Comparison of ENCODE assay signal across 15 cellular contexts in the genomic region with DNA sequence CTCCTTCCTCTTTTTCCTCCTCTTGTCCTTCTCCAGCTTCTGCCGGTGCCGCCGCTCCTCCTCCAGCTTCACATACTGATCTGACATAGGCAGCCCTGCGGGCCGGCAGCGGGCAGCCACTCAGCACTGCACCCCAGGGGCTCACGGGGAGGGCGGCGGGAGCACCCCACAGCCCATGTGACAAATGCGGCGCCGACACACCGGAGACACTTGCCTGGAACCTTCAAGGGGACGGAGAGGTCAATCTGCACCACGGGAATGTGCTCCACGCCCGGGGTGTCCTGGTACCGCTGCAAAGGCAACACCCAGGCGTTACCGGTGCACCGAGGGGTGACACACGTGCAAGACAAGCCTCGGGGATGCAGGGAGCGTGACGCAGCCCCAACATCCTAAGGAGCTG. TPM values are rescaled to one million over a fixed set of nuclear protein-coding genes. Genes with fewer than 3 reads are reported as not detected.
A peak's percentile ranks its signal among the peaks of the same experiment; 100 is the strongest.
DNase-seq lines count a peak whose midpoint lies in the region; ATAC-seq, FAIRE-seq and TF ChIP-seq lines count a peak whose summit lies in the region.
"Had no signal": no experiment of that assay in that cellular context is flagged by ENCODE, and none has a peak within 500 bp of the region (broad histone marks: within the 10 kb centered on the region; RNA-seq: fewer than 3 reads in every experiment).

No MANE protein-coding gene starts in this region.

- no peak overlapping the region for H2BK15ac ChIP-seq in neuronal stem cell (ENCODE audit: low read length)

- CTCF ChIA-PET in MCF 10A (lab: Yijun Ruan, JAX) (interaction anchor here (0.6 to 0.7 kb wide), 3 partner anchors 89 to 280 kb away, joined by 3 read pairs; no protein-coding TSS in a partner anchor), mammary epithelial cell (lab: Charles Lee; ENCODE audit: low non-redundant PET) (no interaction called here), K562 (lab: Yijun Ruan, JAX; ENCODE audit: low intra/inter-chr PET ratio) (no interaction called here), PC-3 (lab: Charles Lee) (no interaction called here)

- 97% methylated on average over 10 of the region's 25 CpGs for WGBS in mammary epithelial cell (ENCODE audit: low coverage, missing lambda C conversion rate)
- WGBS in K562 (ENCODE audit: insufficient coverage, low coverage, missing lambda C conversion rate), result 98% methylated on average over 10 of the region's 25 CpGs
- WGBS in neuronal stem cell (ENCODE audit: extremely low coverage in 2 of 2, insufficient read length in 2 of 2, insufficient replicate concordance in 1 of 2), 2 donors, result no CpG with 5 or more reads among the region's 25 CpGs

- intact Hi-C loops in MCF 10A (cut with micrococcal nuclease) (no loop called here), mammary epithelial cell (cut with micrococcal nuclease) (no loop called here), K562 (cut with micrococcal nuclease) (no loop called here), PC-3 (cut with micrococcal nuclease) (no loop called here)

- no peak overlapping the region for H3K18ac ChIP-seq in neuronal stem cell (ENCODE audit: low read length)

- no peak for TF ChIP-seq POLR2A in K562 (conservative IDR thresholded peaks at IDR 0.05)

- H4K20me1 ChIP-seq in mammary epithelial cell (ENCODE audit: insufficient read depth, low read length) (no peaks in the 10 kb centered on the region), K562 (replicated peaks; ENCODE audit: control insufficient read depth, insufficient read depth, low read length) (no peaks in the 10 kb centered on the region; the same call in 1 of the 2 replicates), PC-3 (ENCODE audit: low read length) (no peaks in the 10 kb centered on the region)

- H2BK120ac ChIP-seq in neuronal stem cell (ENCODE audit: low read depth, low read length), result no peak overlapping the region

- no peaks in the 10 kb centered on the region for H3K9me3 ChIP-seq in mammary epithelial cell (replicated peaks; ENCODE audit: insufficient read depth, low read length)
- H3K9me3 ChIP-seq in K562 (replicated peaks; ENCODE audit: control insufficient read depth, insufficient read depth, low read depth, low read length), result no peaks in the 10 kb centered on the region
- H3K9me3 ChIP-seq in neuronal stem cell (replicated peaks in 1 of 2; ENCODE audit: control insufficient read depth in 2 of 2, insufficient read depth in 1 of 2, low read depth in 1 of 2, low read length in 2 of 2), result no peaks in the 10 kb centered on the region
- H3K9me3 ChIP-seq in PC-3 (ENCODE audit: low read length), result no peaks in the 10 kb centered on the region
- H3K9me3 ChIP-seq: BLaER1 had no signal

- H3K4me1 ChIP-seq in mammary epithelial cell (ENCODE audit: insufficient read depth, low read length) (peaks cover 18% of the 10 kb centered on the region), K562 (replicated peaks in 1 of 2; ENCODE audit: control insufficient read depth in 2 of 2, insufficient read depth in 2 of 2, low read length in 2 of 2) (peaks cover 0 to 17% of the 10 kb centered on the region in 2 experiments; a peak in 1 of 5 replicates), neuronal stem cell (ENCODE audit: control insufficient read depth in 2 of 2, insufficient read depth in 1 of 2, low read depth in 1 of 2, low read length in 2 of 2) (no peaks in the 10 kb centered on the region), PC-3 (ENCODE audit: insufficient read depth, low read length) (no peaks in the 10 kb centered on the region)

- H2BK5ac ChIP-seq in neuronal stem cell (ENCODE audit: low read length), result no peak overlapping the region

- TF ChIP-seq CTCF in MCF 10A (IDR thresholded peaks at IDR 0.05; ENCODE audit: unreplicated experiment) (no peak), mammary epithelial cell (conservative IDR thresholded peaks at IDR 0.05 in 1 of 2, IDR thresholded peaks at IDR 0.05 in 1 of 2; ENCODE audit: extremely low read depth in 1 of 2, insufficient read depth in 1 of 2, low read depth in 1 of 2, low read length in 2 of 2) (no peak), K562 (IDR thresholded peaks at IDR 0.05 in 2 of 3, conservative IDR thresholded peaks at IDR 0.05 in 1 of 3; ENCODE audit: insufficient read depth in 2 of 3, low read depth in 1 of 3, low read length in 3 of 3) (no peak), PC-3 (conservative IDR thresholded peaks at IDR 0.05; ENCODE audit: low read depth, low read length) (no peak), D721Med (IDR thresholded peaks at IDR 0.05; ENCODE audit: insufficient read depth, missing control alignments) (no peak)

- H3K23ac ChIP-seq in neuronal stem cell (ENCODE audit: low read depth, low read length, poor library complexity), result no peak overlapping the region

- no peaks in the 10 kb centered on the region for H3K27me3 ChIP-seq in mammary epithelial cell (ENCODE audit: insufficient read depth, low read length)
- H3K27me3 ChIP-seq in K562 (ENCODE audit: control insufficient read depth in 2 of 2, insufficient read depth in 2 of 2, low read length in 2 of 2), result no peaks in the 10 kb centered on the region
- no peaks in the 10 kb centered on the region for H3K27me3 ChIP-seq in neuronal stem cell (ENCODE audit: control insufficient read depth in 3 of 3, insufficient read depth in 3 of 3, low read depth in 1 of 3, low read length in 3 of 3)
- H3K27me3 ChIP-seq in PC-3 (ENCODE audit: low read length), result no peaks in the 10 kb centered on the region
- H3K27me3 ChIP-seq: BLaER1 had no signal

- no peaks in the 10 kb centered on the region for H3K9me2 ChIP-seq in PC-3 (replicated peaks; ENCODE audit: low read length)

- H3F3A ChIP-seq in PC-3 (ENCODE audit: low read length, unreplicated experiment), result no peaks in the 10 kb centered on the region

- peaks cover 30% of the 10 kb centered on the region for H3K36me3 ChIP-seq in mammary epithelial cell (ENCODE audit: insufficient read depth, low read length)
- H3K36me3 ChIP-seq in K562 (ENCODE audit: control insufficient read depth, insufficient read depth, low read length), result peaks cover 95% of the 10 kb centered on the region
- peaks cover 81 to 97% of the 10 kb centered on the region in 2 donors for H3K36me3 ChIP-seq in neuronal stem cell (replicated peaks in 1 of 2; ENCODE audit: control insufficient read depth in 2 of 2, insufficient read depth in 2 of 2, low read length in 2 of 2)
- H3K36me3 ChIP-seq in PC-3 (ENCODE audit: low read depth, low read length), result peaks cover 13% of the 10 kb centered on the region

- H3K27ac Mint-ChIP-seq in MCF 10A (ENCODE audit: low read depth, unreplicated experiment), result peak overlapping the region; percentile 28
- H3K27ac Mint-ChIP-seq: CD4-positive, alpha-beta memory T cell had no signal

- TF ChIP-seq RAD21 in K562 (CRISPR knock-in tag; conservative IDR thresholded peaks at IDR 0.05 in 1 of 2, IDR thresholded peaks at IDR 0.05 in 1 of 2), result no peak

- TF ChIP-seq EP300 in K562 (IDR thresholded peaks at IDR 0.05; ENCODE audit: low read length), result no peak

- no peak for FAIRE-seq in K562 (lab: Jason Lieb, UNC)
- no peak for FAIRE-seq in D721Med (lab: Jason Lieb, UNC)
- FAIRE-seq: H1 had no signal

- no peaks in the 10 kb centered on the region for H3K27me3 Mint-ChIP-seq in MCF 10A (ENCODE audit: insufficient read depth, unreplicated experiment)
- H3K27me3 Mint-ChIP-seq: CD4-positive, alpha-beta memory T cell had no signal

- no peak overlapping the region for H4K8ac ChIP-seq in neuronal stem cell (ENCODE audit: low read depth, low read length)

- H3K9me1 ChIP-seq in K562 (ENCODE audit: control insufficient read depth, insufficient read depth, low read length), result no peaks in the 10 kb centered on the region

- H4K91ac ChIP-seq in neuronal stem cell (ENCODE audit: low read depth, low read length, poor library complexity), result no peak overlapping the region

- no peak for ATAC-seq in K562
- ATAC-seq in PC-3, result no peak
- no peak for ATAC-seq in HG02642 (IDR thresholded peaks at IDR 0.05; ENCODE audit: poor library complexity, unreplicated experiment)

- peaks cover 13% of the 10 kb centered on the region for H3K79me1 ChIP-seq in neuronal stem cell (ENCODE audit: low read depth, low read length)

- H3K4me2 ChIP-seq in mammary epithelial cell (ENCODE audit: insufficient read depth, low read depth, low read length) (no peak overlapping the region), K562 (ENCODE audit: insufficient read depth, low read length) (no peak overlapping the region), neuronal stem cell (ENCODE audit: insufficient read depth, low read length, poor library complexity, severe bottlenecking) (no peak overlapping the region), PC-3 (ENCODE audit: low read length) (no peak overlapping the region)

- no peak overlapping the region for H2AFZ ChIP-seq in mammary epithelial cell (ENCODE audit: low read depth, low read length)
- H2AFZ ChIP-seq in K562 (ENCODE audit: low read depth, low read length), result no peak overlapping the region
- H2AFZ ChIP-seq in neuronal stem cell (ENCODE audit: low read length), result no peak overlapping the region
- H2AFZ ChIP-seq in PC-3 (ENCODE audit: low read length), result no peak overlapping the region

- H3K9ac ChIP-seq in mammary epithelial cell (ENCODE audit: insufficient read depth, low read length) (no peak overlapping the region), K562 (ENCODE audit: insufficient read depth in 1 of 2, low read depth in 2 of 2, low read length in 2 of 2) (no peak overlapping the region), neuronal stem cell (ENCODE audit: low read depth, low read length, poor library complexity) (no peak overlapping the region), PC-3 (ENCODE audit: low read length) (no peak overlapping the region)
- H3K9ac ChIP-seq: BLaER1 had no signal

- no peak overlapping the region for H3K27ac ChIP-seq in mammary epithelial cell (ENCODE audit: insufficient read depth, low read depth, low read length)
- no peak overlapping the region for H3K27ac ChIP-seq in K562 (ENCODE audit: extremely low read depth, low read depth, low read length)
- H3K27ac ChIP-seq in neuronal stem cell (replicated peaks; ENCODE audit: low read length), result no peak overlapping the region
- no peak overlapping the region for H3K27ac ChIP-seq in PC-3 (ENCODE audit: low read length)
- H3K27ac ChIP-seq: BLaER1 had no signal

- peaks cover 86% of the 10 kb centered on the region for H3K36me3 Mint-ChIP-seq in MCF 10A (ENCODE audit: insufficient read depth, unreplicated experiment)

- no peak overlapping the region for H2AK5ac ChIP-seq in neuronal stem cell (ENCODE audit: low read depth, low read length)

- POLR2A ChIA-PET in MCF 10A (lab: Yijun Ruan, JAX) (interaction anchor here (0.7 kb wide), 1 partner anchor 179 kb away, joined by 3 read pairs; no protein-coding TSS in a partner anchor), K562 (lab: Yijun Ruan, JAX) (interaction anchor here (0.5 to 1.1 kb wide), 3 partner anchors 17 to 204 kb away, joined by 3 to 5 read pairs (median 4); no protein-coding TSS in a partner anchor), PC-3 (lab: Charles Lee; ENCODE audit: unreplicated experiment) (no interaction called here)

- no peak overlapping the region for H3K4me3 Mint-ChIP-seq in MCF 10A (ENCODE audit: unreplicated experiment)
- H3K4me3 Mint-ChIP-seq: CD14-positive monocyte; CD4-positive, alpha-beta memory T cell; H9 had no signal

- H3K79me2 ChIP-seq in mammary epithelial cell (ENCODE audit: insufficient read depth, low read length) (peaks cover 20% of the 10 kb centered on the region), K562 (ENCODE audit: control insufficient read depth, insufficient read depth, low read length) (no peaks in the 10 kb centered on the region), PC-3 (ENCODE audit: low read length) (no peaks in the 10 kb centered on the region)

- H3K4me1 Mint-ChIP-seq in MCF 10A (ENCODE audit: insufficient read depth, unreplicated experiment), result peaks cover 7% of the 10 kb centered on the region
- H3K4me1 Mint-ChIP-seq: CD14-positive monocyte, H9 had no signal

- no TSS peak for BruUV-seq in MCF 10A (replicated peaks; lab: Mats Ljungman, UMichigan)
- no TSS peak for BruUV-seq in mammary epithelial cell (replicated peaks; lab: Mats Ljungman, UMichigan)
- no TSS peak for BruUV-seq in K562 (replicated peaks; lab: Mats Ljungman, UMichigan)
- BruUV-seq in PC-3 (replicated peaks; lab: Mats Ljungman, UMichigan), result no TSS peak

- dilution Hi-C loops in mammary epithelial cell (cut with HindIII; ENCODE audit: low sequenced_read_pairs), result loop anchor here (5.0 kb wide), 3 partner anchors 97 to 178 kb away; no protein-coding TSS in a partner anchor

- in situ Hi-C loops in mammary epithelial cell (cut with MboI; ENCODE audit: low sequenced_read_pairs in 2 of 2), result no loop called here
- in situ Hi-C loops in K562 (cut with MboI), result no loop called here

- H3K14ac ChIP-seq in neuronal stem cell (ENCODE audit: low read length), result peak overlapping the region; percentile 21

- no peak for DNase-seq in MCF 10A (ENCODE audit: unreplicated experiment)
- no peak for DNase-seq in mammary epithelial cell
- no peak for DNase-seq in K562 (ENCODE audit: extremely low read depth in 1 of 4, low spot score in 3 of 4)
- DNase-seq in neuronal stem cell (ENCODE audit: low spot score), result no peak
- no peak for DNase-seq in PC-3
- DNase-seq in D721Med (ENCODE audit: insufficient read length, low spot score), result no peak
- DNase-seq: 8988T; CD4-positive, alpha-beta memory T cell; DMS79 treated with DMSO at 0.1 percent for 48 hours; GF-D8; H9 had no signal

- no peak overlapping the region for H2BK12ac ChIP-seq in neuronal stem cell (ENCODE audit: low read length)

- H3K4ac ChIP-seq in neuronal stem cell (ENCODE audit: low read length), result no peak overlapping the region

- H3K9me3 Mint-ChIP-seq in MCF 10A (ENCODE audit: unreplicated experiment), result no peaks in the 10 kb centered on the region
- H3K9me3 Mint-ChIP-seq: CD14-positive monocyte; CD4-positive, alpha-beta memory T cell; H9 had no signal

- H3K4me3 ChIP-seq in mammary epithelial cell (replicated peaks in 1 of 3; ENCODE audit: insufficient read depth in 1 of 3, low read depth in 2 of 3, low read length in 3 of 3), result no peak overlapping the region
- H3K4me3 ChIP-seq in K562, result no peak overlapping the region
- H3K4me3 ChIP-seq in neuronal stem cell (ENCODE audit: low read length in 2 of 2), result no peak overlapping the region
- no peak overlapping the region for H3K4me3 ChIP-seq in PC-3 (ENCODE audit: low read length)
- H3K4me3 ChIP-seq: BLaER1 had no signal

RNA-seq across cellular contexts. Expression of a gene that starts 18.6 kb away (rescaled TPM):
- total RNA-seq in MCF 10A (2022) (3.1 and 5.3 TPM in 2 replicates), mammary epithelial cell (10 to 100 TPM in 1 of 2 donors, 1 to 10 TPM in 1; 1.2 to 11.2 TPM), K562 (2014; rRNA removed) (0.94 and 1.2 TPM in 2 replicates), K562 (2014; rRNA removed; fragmentation: Illumina TruSeq; extraction: Trizol) (0.25 and 0.48 TPM in 2 replicates), K562 (2015; rRNA removed; fragmentation: Illumina TruSeq; extraction: Trizol) (0.53 and 0.72 TPM in 2 replicates), K562 (2021) (1.6 TPM in 2 replicates), PC-3 (2014; rRNA removed) (1.0 and 3.6 TPM in 2 replicates)
- polyA plus RNA-seq in mammary epithelial cell (12.6 TPM), K562 (2011; rRNA removed) (2.6 and 9.3 TPM in 2 replicates), K562 (2014; fragmentation: Illumina TruSeq; extraction: Trizol) (0.78 and 1.4 TPM in 2 replicates), K562 (2014; fragmentation: Nextera tagmentation; extraction: Ambion mirVana) (under 1 TPM; 0.07 to 0.13 TPM), K562 (2014; rRNA removed) (1.6 and 3.9 TPM in 2 replicates)
- polyA minus RNA-seq in mammary epithelial cell, result 8.8 TPM
- 6.2 and 19.6 TPM in 2 replicates for total RNA-seq in K562 (2011; cell fraction: chromatin; rRNA removed; ENCODE audit: low replicate concordance)
- 14.0 and 17.2 TPM in 2 replicates for total RNA-seq in K562 (2011; cell fraction: nucleolus; rRNA removed)
- 8.0 and 12.0 TPM in 2 replicates for total RNA-seq in K562 (2011; cell fraction: nucleoplasm; rRNA removed)
- polyA plus RNA-seq in K562 (2011; cell fraction: cytosol; rRNA removed), result 3.7 and 5.5 TPM in 2 replicates
- 59.2 and 77.4 TPM in 2 replicates for polyA plus RNA-seq in K562 (2011; cell fraction: nucleus; rRNA removed)
- 2.1 and 5.9 TPM in 2 replicates for polyA plus RNA-seq in K562 (2012)
- 0.60 and 0.74 TPM in 2 replicates for polyA minus RNA-seq in K562 (2011; rRNA and poly(A)+ RNA removed)
- not detected in 2 replicates for polyA minus RNA-seq in K562 (2011; cell fraction: cytosol; rRNA and poly(A)+ RNA removed)
- 5.4 and 8.3 TPM in 2 replicates for polyA minus RNA-seq in K562 (2011; cell fraction: nucleus; rRNA and poly(A)+ RNA removed)
- polyA plus RNA-seq in neuronal stem cell (2013, experiment 1 of 2), result 2.5 TPM
- 2.3 TPM for polyA plus RNA-seq in neuronal stem cell (2013, experiment 2 of 2)

RNA-seq across cellular contexts. Expression of a gene that starts 19.2 kb away (rescaled TPM):
- total RNA-seq in MCF 10A (2022) (40.9 and 47.2 TPM in 2 replicates), mammary epithelial cell (10 to 100 TPM; 22.0 to 91.4 TPM), K562 (2014; rRNA removed) (6.0 TPM in 2 replicates), K562 (2014; rRNA removed; fragmentation: Illumina TruSeq; extraction: Trizol) (2.6 and 2.7 TPM in 2 replicates), K562 (2015; rRNA removed; fragmentation: Illumina TruSeq; extraction: Trizol) (5.4 and 5.8 TPM in 2 replicates), K562 (2021) (20.5 and 24.1 TPM in 2 replicates), PC-3 (2014; rRNA removed) (15.1 and 24.8 TPM in 2 replicates)
- polyA plus RNA-seq in mammary epithelial cell (84.2 TPM), K562 (2011; rRNA removed) (10.9 and 24.8 TPM in 2 replicates), K562 (2014; fragmentation: Illumina TruSeq; extraction: Trizol) (11.9 and 12.0 TPM in 2 replicates), K562 (2014; fragmentation: Nextera tagmentation; extraction: Ambion mirVana) (1 to 10 TPM; 1.1 to 2.2 TPM), K562 (2014; rRNA removed) (8.2 and 10.3 TPM in 2 replicates)
- polyA minus RNA-seq in mammary epithelial cell, result 147 TPM
- 14.5 and 31.8 TPM in 2 replicates for total RNA-seq in K562 (2011; cell fraction: chromatin; rRNA removed; ENCODE audit: low replicate concordance)
- 13.9 and 14.7 TPM in 2 replicates for total RNA-seq in K562 (2011; cell fraction: nucleolus; rRNA removed)
- 13.0 and 13.8 TPM in 2 replicates for total RNA-seq in K562 (2011; cell fraction: nucleoplasm; rRNA removed)
- 30.7 and 31.8 TPM in 2 replicates for polyA plus RNA-seq in K562 (2011; cell fraction: cytosol; rRNA removed)
- polyA plus RNA-seq in K562 (2011; cell fraction: nucleus; rRNA removed), result 10.5 and 12.5 TPM in 2 replicates
- polyA plus RNA-seq in K562 (2012), result 10.9 and 12.9 TPM in 2 replicates
- 10.3 and 10.6 TPM in 2 replicates for polyA minus RNA-seq in K562 (2011; rRNA and poly(A)+ RNA removed)
- polyA minus RNA-seq in K562 (2011; cell fraction: cytosol; rRNA and poly(A)+ RNA removed), result 26.8 and 37.9 TPM in 2 replicates
- polyA minus RNA-seq in K562 (2011; cell fraction: nucleus; rRNA and poly(A)+ RNA removed), result 3.9 and 8.2 TPM in 2 replicates
- polyA plus RNA-seq in neuronal stem cell (2013, experiment 1 of 2), result 15.6 TPM
- polyA plus RNA-seq in neuronal stem cell (2013, experiment 2 of 2), result 16.1 TPM

RNA-seq across cellular contexts. Expression of a gene that starts 36.0 kb away (rescaled TPM):
- total RNA-seq in MCF 10A (2022), result 172 and 181 TPM in 2 replicates
- 100 to 1,000 TPM; 124 to 143 TPM for total RNA-seq in mammary epithelial cell
- polyA plus RNA-seq in mammary epithelial cell, result 95.6 TPM
- 288 TPM for polyA minus RNA-seq in mammary epithelial cell
- 129 and 304 TPM in 2 replicates for total RNA-seq in K562 (2011; cell fraction: chromatin; rRNA removed; ENCODE audit: low replicate concordance)
- 133 and 146 TPM in 2 replicates for total RNA-seq in K562 (2011; cell fraction: nucleolus; rRNA removed)
- total RNA-seq in K562 (2011; cell fraction: nucleoplasm; rRNA removed), result 118 and 124 TPM in 2 replicates
- total RNA-seq in K562 (2014; rRNA removed), result 52.0 and 68.7 TPM in 2 replicates
- 23.3 and 28.0 TPM in 2 replicates for total RNA-seq in K562 (2014; rRNA removed; fragmentation: Illumina TruSeq; extraction: Trizol)
- total RNA-seq in K562 (2015; rRNA removed; fragmentation: Illumina TruSeq; extraction: Trizol), result 35.9 and 36.9 TPM in 2 replicates
- total RNA-seq in K562 (2021), result 72.3 and 86.1 TPM in 2 replicates
- polyA plus RNA-seq in K562 (2011; rRNA removed), result 34.9 and 55.0 TPM in 2 replicates
- 49.2 and 58.1 TPM in 2 replicates for polyA plus RNA-seq in K562 (2011; cell fraction: cytosol; rRNA removed)
- polyA plus RNA-seq in K562 (2011; cell fraction: nucleus; rRNA removed), result 226 and 232 TPM in 2 replicates
- 95.5 and 117 TPM in 2 replicates for polyA plus RNA-seq in K562 (2012)
- 82.1 and 90.4 TPM in 2 replicates for polyA plus RNA-seq in K562 (2014; fragmentation: Illumina TruSeq; extraction: Trizol)
- polyA plus RNA-seq in K562 (2014; fragmentation: Nextera tagmentation; extraction: Ambion mirVana), result 1 to 10 TPM; 1.2 to 1.6 TPM
- polyA plus RNA-seq in K562 (2014; rRNA removed), result 47.5 and 48.7 TPM in 2 replicates
- 42.6 and 42.8 TPM in 2 replicates for polyA minus RNA-seq in K562 (2011; rRNA and poly(A)+ RNA removed)
- polyA minus RNA-seq in K562 (2011; cell fraction: cytosol; rRNA and poly(A)+ RNA removed), result 69.3 and 76.0 TPM in 2 replicates
- 40.8 and 59.9 TPM in 2 replicates for polyA minus RNA-seq in K562 (2011; cell fraction: nucleus; rRNA and poly(A)+ RNA removed)
- 60.6 TPM for polyA plus RNA-seq in neuronal stem cell (2013, experiment 1 of 2)
- polyA plus RNA-seq in neuronal stem cell (2013, experiment 2 of 2), result 60.3 TPM
- total RNA-seq in PC-3 (2014; rRNA removed), result 103 and 142 TPM in 2 replicates

RNA-seq across cellular contexts. Expression of a gene that starts 48.4 kb away (rescaled TPM):
- total RNA-seq in MCF 10A (2022) (27.0 and 28.4 TPM in 2 replicates), mammary epithelial cell (10 to 100 TPM in 1 of 2 donors, 1 to 10 TPM in 1; 4.3 to 25.6 TPM), K562 (2014; rRNA removed) (12.7 and 18.7 TPM in 2 replicates), K562 (2014; rRNA removed; fragmentation: Illumina TruSeq; extraction: Trizol) (10.0 and 10.5 TPM in 2 replicates), K562 (2015; rRNA removed; fragmentation: Illumina TruSeq; extraction: Trizol) (7.0 and 8.4 TPM in 2 replicates), K562 (2021) (66.2 and 66.5 TPM in 2 replicates), PC-3 (2014; rRNA removed) (11.4 and 19.7 TPM in 2 replicates)
- polyA plus RNA-seq in mammary epithelial cell (6.3 TPM), K562 (2011; rRNA removed) (5.7 and 8.6 TPM in 2 replicates), K562 (2014; fragmentation: Illumina TruSeq; extraction: Trizol) (15.1 and 16.2 TPM in 2 replicates), K562 (2014; fragmentation: Nextera tagmentation; extraction: Ambion mirVana) (under 1 TPM; 0.32 to 0.51 TPM), K562 (2014; rRNA removed) (21.2 and 24.8 TPM in 2 replicates)
- polyA minus RNA-seq in mammary epithelial cell, result 31.7 TPM
- total RNA-seq in K562 (2011; cell fraction: chromatin; rRNA removed; ENCODE audit: low replicate concordance), result 129 and 244 TPM in 2 replicates
- total RNA-seq in K562 (2011; cell fraction: nucleolus; rRNA removed), result 98.9 and 104 TPM in 2 replicates
- total RNA-seq in K562 (2011; cell fraction: nucleoplasm; rRNA removed), result 68.3 and 74.5 TPM in 2 replicates
- polyA plus RNA-seq in K562 (2011; cell fraction: cytosol; rRNA removed), result 4.8 and 11.5 TPM in 2 replicates
- 35.2 and 71.1 TPM in 2 replicates for polyA plus RNA-seq in K562 (2011; cell fraction: nucleus; rRNA removed)
- polyA plus RNA-seq in K562 (2012), result 25.0 and 27.8 TPM in 2 replicates
- polyA minus RNA-seq in K562 (2011; rRNA and poly(A)+ RNA removed), result 14.5 and 24.1 TPM in 2 replicates
- polyA minus RNA-seq in K562 (2011; cell fraction: cytosol; rRNA and poly(A)+ RNA removed), result 23.7 and 36.0 TPM in 2 replicates
- 17.9 and 27.9 TPM in 2 replicates for polyA minus RNA-seq in K562 (2011; cell fraction: nucleus; rRNA and poly(A)+ RNA removed)
- polyA plus RNA-seq in neuronal stem cell (2013, experiment 1 of 2), result 38.2 TPM
- 38.1 TPM for polyA plus RNA-seq in neuronal stem cell (2013, experiment 2 of 2)
